Comparison of ENCODE assay signal across 16 cellular contexts in the genomic region with DNA sequence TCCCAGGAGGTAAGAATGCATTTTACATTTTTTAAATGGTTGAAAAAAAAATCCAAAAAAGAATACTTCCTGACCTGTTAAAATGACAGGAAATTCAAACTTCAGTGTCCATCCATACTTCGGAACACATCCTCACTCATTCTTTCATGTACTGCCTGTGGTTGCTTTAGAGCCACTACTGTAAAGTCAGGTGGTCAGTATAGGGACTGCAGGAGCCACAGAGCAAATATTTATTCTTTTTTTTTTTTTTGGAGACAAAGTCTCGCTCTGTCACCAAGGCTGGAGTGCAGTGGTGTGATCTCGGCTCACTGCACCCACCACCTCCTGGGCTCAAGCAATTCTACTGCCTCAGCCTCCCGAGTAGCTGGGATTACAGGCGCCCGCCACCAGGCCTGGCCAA.
DNase-seq lines count a peak whose midpoint lies in the region; ATAC-seq and TF ChIP-seq lines count a peak whose summit lies in the region.
"Had no signal": no experiment of that assay in that cellular context is flagged by ENCODE, and none has a peak within 500 bp of the region (broad histone marks: within the 10 kb centered on the region; RNA-seq: fewer than 3 reads in every experiment).

No MANE protein-coding gene starts in this region.

- H3K4me2 ChIP-seq in GM23338 (no peak overlapping the region), OCI-LY7 (ENCODE audit: low read length) (no peak overlapping the region)
- H3K4me2 ChIP-seq: BLaER1 had no signal

- H3K27ac Mint-ChIP-seq in GM23338, result no peak overlapping the region
- H3K27ac Mint-ChIP-seq: CD8-positive, alpha-beta memory T cell; H9 had no signal

- H3K9me2 ChIP-seq in GM23338 (ENCODE audit: insufficient read depth) (no peaks in the 10 kb centered on the region), OCI-LY7 (ENCODE audit: insufficient read depth, low read length) (no peaks in the 10 kb centered on the region)

- H3F3A ChIP-seq in GM23338 (replicated peaks; ENCODE audit: low read depth), result no peaks in the 10 kb centered on the region

- ATAC-seq in right lobe of liver, result peak in 3 of 4 donors; percentile 9 to 40 (median 14)
- ATAC-seq in GM23338, result no peak

- H3K4me1 ChIP-seq in right lobe of liver (peaks cover 0 to 58% (median 8%) of the 10 kb centered on the region in 4 donors), GM23338 (ENCODE audit: insufficient read depth) (0 out of 2 replicates have a peak, but pooled peaks cover 4% of the 10 kb centered on the region), OCI-LY7 (ENCODE audit: insufficient read depth, low read length, poor library complexity, severe bottlenecking) (no peaks in the 10 kb centered on the region), sigmoid colon (peaks cover 0 to 36% (median 32%) of the 10 kb centered on the region in 4 donors)
- H3K4me1 ChIP-seq: BLaER1 had no signal

- BruUV-seq in OCI-LY7 (replicated peaks; lab: Mats Ljungman, UMichigan), result no TSS peak

- H3K36me3 ChIP-seq in right lobe of liver, result no peaks in the 10 kb centered on the region
- no peaks in the 10 kb centered on the region for H3K36me3 ChIP-seq in GM23338 (ENCODE audit: insufficient read depth)
- H3K36me3 ChIP-seq in OCI-LY7 (ENCODE audit: insufficient read depth, low read length), result peaks cover 42% of the 10 kb centered on the region
- peaks cover 0 to 4% (median 0%) of the 10 kb centered on the region in 4 donors for H3K36me3 ChIP-seq in sigmoid colon

- H3K4me1 Mint-ChIP-seq in GM23338, result peaks cover 24% of the 10 kb centered on the region; the same call in 2 of the 3 replicates
- H3K4me1 Mint-ChIP-seq: CD8-positive, alpha-beta memory T cell had no signal

- H2AFZ ChIP-seq in GM23338 (no peak overlapping the region), OCI-LY7 (ENCODE audit: low read length) (no peak overlapping the region)

- H3K27ac ChIP-seq in epithelial cell of prostate (peak overlapping the region; percentile 100), right lobe of liver (peak overlapping the region in 1 of 3 donors; percentile 85), GM23338 (ENCODE audit: low read depth) (no peak overlapping the region), OCI-LY7 (ENCODE audit: low read depth, low read length, poor library complexity, severe bottlenecking) (no peak overlapping the region), sigmoid colon (no peak overlapping the region)
- H3K27ac ChIP-seq: BLaER1 had no signal

- TF ChIP-seq POLR2A in right lobe of liver (IDR thresholded peaks at IDR 0.05) (no peak), sigmoid colon (IDR thresholded peaks at IDR 0.05) (no peak)

- H4K20me1 ChIP-seq in GM23338 (replicated peaks; ENCODE audit: insufficient read depth), result no peaks in the 10 kb centered on the region
- no peaks in the 10 kb centered on the region for H4K20me1 ChIP-seq in OCI-LY7 (ENCODE audit: insufficient read depth, low read length)

- CTCF ChIA-PET in OCI-LY7 (lab: Charles Lee; ENCODE audit: unreplicated experiment), result no interaction called here

- 57% methylated on average over 6 of the region's 6 CpGs for WGBS in right lobe of liver (ENCODE audit: insufficient coverage, low coverage, low lambda C conversion rate, missing lambda C conversion rate)
- 81 to 91% methylated on average over 6 of the region's 6 CpGs for WGBS in sigmoid colon, 2 donors

- POLR2A ChIA-PET in OCI-LY7 (lab: Charles Lee), result no interaction called here

- H3K9me3 ChIP-seq in right lobe of liver (no peaks in the 10 kb centered on the region), OCI-LY7 (ENCODE audit: low read length) (no peaks in the 10 kb centered on the region), sigmoid colon (no peaks in the 10 kb centered on the region)
- H3K9me3 ChIP-seq: BLaER1, Caco-2 had no signal

- H3K79me2 ChIP-seq in GM23338 (replicated peaks; ENCODE audit: insufficient read depth), result no peaks in the 10 kb centered on the region
- no peaks in the 10 kb centered on the region for H3K79me2 ChIP-seq in OCI-LY7 (ENCODE audit: insufficient read depth, low read depth, low read length)

- no peaks in the 10 kb centered on the region for H3K36me3 Mint-ChIP-seq in GM23338 (ENCODE audit: low read depth)

- peaks cover 2% of the 10 kb centered on the region for H3K27me3 Mint-ChIP-seq in GM23338 (ENCODE audit: insufficient read depth, low read depth, poor library complexity)
- H3K27me3 Mint-ChIP-seq: CD8-positive, alpha-beta memory T cell had no signal

- no peaks in the 10 kb centered on the region for H3K9me3 Mint-ChIP-seq in GM23338
- H3K9me3 Mint-ChIP-seq: CD8-positive, alpha-beta memory T cell; H9 had no signal

- intact Hi-C loops in right lobe of liver (cut with DNase I) (no loop called here), OCI-LY7 (cut with micrococcal nuclease; ENCODE audit: unreplicated experiment) (no loop called here), sigmoid colon (cut with DNase I) (no loop called here)

- H3K27me3 ChIP-seq in right lobe of liver (no peaks in the 10 kb centered on the region), GM23338 (ENCODE audit: insufficient read depth) (no peaks in the 10 kb centered on the region), sigmoid colon (no peaks in the 10 kb centered on the region)
- H3K27me3 ChIP-seq: BLaER1 had no signal

- H3K4me3 ChIP-seq in right lobe of liver (no peak overlapping the region), GM23338 (no peak overlapping the region), OCI-LY7 (ENCODE audit: low read depth, low read length, poor library complexity, severe bottlenecking) (no peak overlapping the region), sigmoid colon (no peak overlapping the region)
- H3K4me3 ChIP-seq: BLaER1 had no signal

- TF ChIP-seq EP300 in sigmoid colon (IDR thresholded peaks at IDR 0.05), result no peak

- H3K4me3 Mint-ChIP-seq in GM23338, result no peak overlapping the region
- H3K4me3 Mint-ChIP-seq: CD8-positive, alpha-beta memory T cell; H9 had no signal

- DNase-seq in SHP77 treated with DMSO at 0.1 percent for 48 hours (lab: John Stamatoyannopoulos, UW), result peak; percentile 15
- no peak for DNase-seq in SHP77 (lab: John Stamatoyannopoulos, UW)
- no peak for DNase-seq in epithelial cell of prostate (ENCODE audit: low read depth, low spot score)
- DNase-seq in right lobe of liver, result no peak
- no peak for DNase-seq in GM23338 (ENCODE audit: low spot score)
- DNase-seq in OCI-LY7 (ENCODE audit: low spot score), result no peak
- DNase-seq in sigmoid colon, result no peak
- DNase-seq: 8988T; AML-193; Caco-2; CD8-positive, alpha-beta memory T cell; DMS79 treated with DMSO at 0.1 percent for 48 hours; EL; GOT3; H9 had no signal

- peak in 1 of 4 donors; percentile 19 for TF ChIP-seq CTCF in right lobe of liver (IDR thresholded peaks at IDR 0.05)
- no peak for TF ChIP-seq CTCF in GM23338 (conservative IDR thresholded peaks at IDR 0.05; ENCODE audit: low read depth in 2 of 2)
- TF ChIP-seq CTCF in OCI-LY7 (conservative IDR thresholded peaks at IDR 0.05; ENCODE audit: low read length), result no peak
- no peak for TF ChIP-seq CTCF in sigmoid colon (IDR thresholded peaks at IDR 0.05)

TF ChIP-seq in GM23338, 12 proteins besides CTCF, POLR2A, EP300 and RAD21 (continues in another document):
- TF ChIP-seq STAT1 (IDR thresholded peaks at IDR 0.05; ENCODE audit: unreplicated experiment) (no peak), NANOG (IDR thresholded peaks at IDR 0.05; ENCODE audit: borderline replicate concordance) (no peak), CREB1 (CRISPR knock-in tag; IDR thresholded peaks at IDR 0.05; ENCODE audit: low read depth) (no peak), EZH2phosphoT487 (IDR thresholded peaks at IDR 0.05; ENCODE audit: unreplicated experiment) (no peak), POLR2AphosphoS5 (IDR thresholded peaks at IDR 0.05; ENCODE audit: low read depth) (no peak), ZNF331 (CRISPR knock-in tag; IDR thresholded peaks at IDR 0.05; ENCODE audit: low read depth) (no peak), EZH2 (IDR thresholded peaks at IDR 0.05; ENCODE audit: low read depth, unreplicated experiment) (no peak), ZNF114 (CRISPR knock-in tag; IDR thresholded peaks at IDR 0.05) (no peak), JUNB (IDR thresholded peaks at IDR 0.05; ENCODE audit: unreplicated experiment) (no peak)
- TF ChIP-seq, protein P1, sequence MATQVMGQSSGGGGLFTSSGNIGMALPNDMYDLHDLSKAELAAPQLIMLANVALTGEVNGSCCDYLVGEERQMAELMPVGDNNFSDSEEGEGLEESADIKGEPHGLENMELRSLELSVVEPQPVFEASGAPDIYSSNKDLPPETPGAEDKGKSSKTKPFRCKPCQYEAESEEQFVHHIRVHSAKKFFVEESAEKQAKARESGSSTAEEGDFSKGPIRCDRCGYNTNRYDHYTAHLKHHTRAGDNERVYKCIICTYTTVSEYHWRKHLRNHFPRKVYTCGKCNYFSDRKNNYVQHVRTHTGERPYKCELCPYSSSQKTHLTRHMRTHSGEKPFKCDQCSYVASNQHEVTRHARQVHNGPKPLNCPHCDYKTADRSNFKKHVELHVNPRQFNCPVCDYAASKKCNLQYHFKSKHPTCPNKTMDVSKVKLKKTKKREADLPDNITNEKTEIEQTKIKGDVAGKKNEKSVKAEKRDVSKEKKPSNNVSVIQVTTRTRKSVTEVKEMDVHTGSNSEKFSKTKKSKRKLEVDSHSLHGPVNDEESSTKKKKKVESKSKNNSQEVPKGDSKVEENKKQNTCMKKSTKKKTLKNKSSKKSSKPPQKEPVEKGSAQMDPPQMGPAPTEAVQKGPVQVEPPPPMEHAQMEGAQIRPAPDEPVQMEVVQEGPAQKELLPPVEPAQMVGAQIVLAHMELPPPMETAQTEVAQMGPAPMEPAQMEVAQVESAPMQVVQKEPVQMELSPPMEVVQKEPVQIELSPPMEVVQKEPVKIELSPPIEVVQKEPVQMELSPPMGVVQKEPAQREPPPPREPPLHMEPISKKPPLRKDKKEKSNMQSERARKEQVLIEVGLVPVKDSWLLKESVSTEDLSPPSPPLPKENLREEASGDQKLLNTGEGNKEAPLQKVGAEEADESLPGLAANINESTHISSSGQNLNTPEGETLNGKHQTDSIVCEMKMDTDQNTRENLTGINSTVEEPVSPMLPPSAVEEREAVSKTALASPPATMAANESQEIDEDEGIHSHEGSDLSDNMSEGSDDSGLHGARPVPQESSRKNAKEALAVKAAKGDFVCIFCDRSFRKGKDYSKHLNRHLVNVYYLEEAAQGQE (IDR thresholded peaks at IDR 0.05; ENCODE audit: unreplicated experiment), result no peak
- TF ChIP-seq, protein P2, sequence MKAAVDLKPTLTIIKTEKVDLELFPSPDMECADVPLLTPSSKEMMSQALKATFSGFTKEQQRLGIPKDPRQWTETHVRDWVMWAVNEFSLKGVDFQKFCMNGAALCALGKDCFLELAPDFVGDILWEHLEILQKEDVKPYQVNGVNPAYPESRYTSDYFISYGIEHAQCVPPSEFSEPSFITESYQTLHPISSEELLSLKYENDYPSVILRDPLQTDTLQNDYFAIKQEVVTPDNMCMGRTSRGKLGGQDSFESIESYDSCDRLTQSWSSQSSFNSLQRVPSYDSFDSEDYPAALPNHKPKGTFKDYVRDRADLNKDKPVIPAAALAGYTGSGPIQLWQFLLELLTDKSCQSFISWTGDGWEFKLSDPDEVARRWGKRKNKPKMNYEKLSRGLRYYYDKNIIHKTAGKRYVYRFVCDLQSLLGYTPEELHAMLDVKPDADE (IDR thresholded peaks at IDR 0.05), result no peak
